ENCODE assay signal across 22 cellular contexts in the genomic region with DNA sequence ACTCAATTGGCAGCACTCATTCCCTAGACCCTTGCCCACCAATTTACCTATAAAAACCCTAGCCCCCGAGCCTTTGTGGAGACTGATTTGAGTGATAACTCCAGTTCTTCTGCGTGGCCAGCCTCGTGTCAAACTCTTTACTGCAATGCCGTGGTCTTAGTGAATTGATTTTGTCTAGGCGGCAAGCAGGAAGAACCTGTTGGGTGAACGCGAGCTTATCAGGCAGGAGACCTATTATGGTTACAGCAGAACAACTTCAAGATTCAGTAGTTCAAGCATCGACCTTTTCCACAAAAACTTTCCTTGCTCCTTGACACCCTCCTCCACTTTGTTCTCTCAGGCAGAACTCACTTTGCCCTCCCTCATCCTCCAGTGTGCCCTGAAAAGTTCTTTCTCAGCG. TPM values are rescaled to one million over a fixed set of nuclear protein-coding genes. Genes with fewer than 3 reads are reported as not detected.
DNase-seq lines count a peak whose midpoint lies in the region; ATAC-seq, FAIRE-seq and TF ChIP-seq lines count a peak whose summit lies in the region.
"Had no signal": no experiment of that assay in that cellular context is flagged by ENCODE, and none has a peak within 500 bp of the region (broad histone marks: within the 10 kb centered on the region; RNA-seq: fewer than 3 reads in every experiment).

No MANE protein-coding gene starts in this region.

- H4K20me1 ChIP-seq in K562 (replicated peaks; ENCODE audit: control insufficient read depth, insufficient read depth, low read length), result no peaks in the 10 kb centered on the region

- no peak for TF ChIP-seq POLR2A in K562 (conservative IDR thresholded peaks at IDR 0.05)
- no peak for TF ChIP-seq POLR2A in thyroid gland (IDR thresholded peaks at IDR 0.05)

- TF ChIP-seq RAD21 in K562 (CRISPR knock-in tag; conservative IDR thresholded peaks at IDR 0.05 in 1 of 2, IDR thresholded peaks at IDR 0.05 in 1 of 2), result no peak

- H3K27ac ChIP-seq in K562 (ENCODE audit: extremely low read depth, low read depth, low read length), result no peak overlapping the region
- H3K27ac ChIP-seq in thyroid gland, result no peak overlapping the region
- H3K27ac ChIP-seq in mesendoderm (ENCODE audit: low read depth, low read length), result no peak overlapping the region

- ATAC-seq in K562 (no peak), HG02840 (IDR thresholded peaks at IDR 0.05; ENCODE audit: low FRiP score, unreplicated experiment) (no peak), GM21717 (IDR thresholded peaks at IDR 0.05; ENCODE audit: unreplicated experiment) (no peak)
- ATAC-seq: GM12878, GM23338 had no signal

- intact Hi-C loops in K562 (cut with micrococcal nuclease) (no loop called here), thyroid gland (cut with DNase I) (no loop called here)

- H3K4me2 ChIP-seq in K562 (ENCODE audit: insufficient read depth, low read length) (no peak overlapping the region), mesendoderm (ENCODE audit: low read length) (no peak overlapping the region)
- H3K4me2 ChIP-seq: GM23338 had no signal

- H3K79me1 ChIP-seq in mesendoderm (ENCODE audit: low read length), result no peaks in the 10 kb centered on the region

- H3K27me3 ChIP-seq in K562 (ENCODE audit: control insufficient read depth in 2 of 2, insufficient read depth in 2 of 2, low read length in 2 of 2), result no peaks in the 10 kb centered on the region
- H3K27me3 ChIP-seq in thyroid gland, result no peaks in the 10 kb centered on the region
- no peaks in the 10 kb centered on the region for H3K27me3 ChIP-seq in mesendoderm (ENCODE audit: insufficient read depth, low read length, poor library complexity)

- no peak overlapping the region for H2BK5ac ChIP-seq in mesendoderm (ENCODE audit: low read length)

- no peak overlapping the region for H2AK5ac ChIP-seq in mesendoderm (ENCODE audit: low read length)

- peak overlapping the region; percentile 48; the same call in 1 of the 2 replicates for H2AFZ ChIP-seq in K562 (ENCODE audit: low read depth, low read length)
- H2AFZ ChIP-seq: GM23338 had no signal

- H4K5ac ChIP-seq in mesendoderm (ENCODE audit: low read length), result no peak overlapping the region

- H3K23ac ChIP-seq in mesendoderm (ENCODE audit: low read length), result no peak overlapping the region

- TF ChIP-seq CTCF in K562 (IDR thresholded peaks at IDR 0.05 in 2 of 3, conservative IDR thresholded peaks at IDR 0.05 in 1 of 3; ENCODE audit: insufficient read depth in 2 of 3, low read depth in 1 of 3, low read length in 3 of 3), result no peak
- TF ChIP-seq CTCF in thyroid gland (IDR thresholded peaks at IDR 0.05), result no peak

- H3K79me2 ChIP-seq in K562 (ENCODE audit: control insufficient read depth, insufficient read depth, low read length) (no peaks in the 10 kb centered on the region), mesendoderm (ENCODE audit: control insufficient read depth, insufficient read depth, low read length) (no peaks in the 10 kb centered on the region)

- H3K9me1 ChIP-seq in K562 (ENCODE audit: control insufficient read depth, insufficient read depth, low read length), result no peaks in the 10 kb centered on the region

- DNase-seq in ELF-1 (ENCODE audit: low read depth, low spot score) (peak; percentile 23), K562 (ENCODE audit: extremely low read depth in 1 of 4, low spot score in 3 of 4) (no peak), mucosa of gallbladder (ENCODE audit: low spot score) (peak; percentile 74), thyroid gland (peak; percentile 15 to 22), mesendoderm (no peak)
- DNase-seq: C1 segment of cervical spinal cord; CD4-positive, alpha-beta memory T cell; COR-L47; DMS153; DND-41; GDM1; HFFc6 had no signal

- H3K9me3 ChIP-seq in K562 (replicated peaks; ENCODE audit: control insufficient read depth, insufficient read depth, low read depth, low read length), result no peaks in the 10 kb centered on the region
- H3K9me3 ChIP-seq in thyroid gland, result no peaks in the 10 kb centered on the region
- H3K9me3 ChIP-seq: HAP-1 had no signal

- CTCF ChIA-PET in K562 (lab: Yijun Ruan, JAX; ENCODE audit: low intra/inter-chr PET ratio), result no interaction called here

- 41% methylated on average over 9 of the region's 9 CpGs for WGBS in K562 (ENCODE audit: insufficient coverage, low coverage, missing lambda C conversion rate)
- 36 to 56% methylated on average over 9 of the region's 9 CpGs for WGBS in thyroid gland, 2 donors
- WGBS in mesendoderm (ENCODE audit: extremely low coverage, insufficient coverage, low lambda C conversion rate), result no CpG with 5 or more reads among the region's 9 CpGs

- no TSS peak for BruUV-seq in K562 (replicated peaks; lab: Mats Ljungman, UMichigan)

- H4K8ac ChIP-seq in mesendoderm (ENCODE audit: low read depth, low read length), result no peak overlapping the region

- POLR2A ChIA-PET in K562 (lab: Yijun Ruan, JAX), result interaction anchor here (0.6 to 3.0 kb wide), 3 partner anchors 15 to 346 kb away, joined by 3 to 14 read pairs (median 4); a partner anchor contains a TSS

- H3K4ac ChIP-seq in mesendoderm (ENCODE audit: low read depth, low read length), result no peak overlapping the region

- H3K4me1 ChIP-seq in K562 (replicated peaks in 1 of 2; ENCODE audit: control insufficient read depth in 2 of 2, insufficient read depth in 2 of 2, low read length in 2 of 2) (peaks cover 7 to 14% of the 10 kb centered on the region in 2 experiments; a peak in 4 of 5 replicates), thyroid gland (no peaks in the 10 kb centered on the region), mesendoderm (ENCODE audit: control insufficient read depth, low read depth, low read length) (peaks cover 2% of the 10 kb centered on the region)
- H3K4me1 ChIP-seq: HAP-1 had no signal

- no peak overlapping the region for H3K18ac ChIP-seq in mesendoderm (ENCODE audit: low read length)

- no peak overlapping the region for H3K9ac ChIP-seq in K562 (ENCODE audit: insufficient read depth in 1 of 2, low read depth in 2 of 2, low read length in 2 of 2)
- no peak overlapping the region for H3K9ac ChIP-seq in mesendoderm (ENCODE audit: low read length)

- FAIRE-seq in K562 (lab: Jason Lieb, UNC), result no peak
- FAIRE-seq: GM12878, GM19239, H54 had no signal

- in situ Hi-C loops in K562 (cut with MboI), result no loop called here

- H3K56ac ChIP-seq in mesendoderm (ENCODE audit: low read length), result no peak overlapping the region

- H3K36me3 ChIP-seq in K562 (ENCODE audit: control insufficient read depth, insufficient read depth, low read length), result no peaks in the 10 kb centered on the region
- H3K36me3 ChIP-seq in thyroid gland, result no peaks in the 10 kb centered on the region
- H3K36me3 ChIP-seq in mesendoderm (ENCODE audit: control insufficient read depth, insufficient read depth, low read length), result no peaks in the 10 kb centered on the region
- H3K36me3 ChIP-seq: HAP-1 had no signal

- H2BK15ac ChIP-seq in mesendoderm (replicated peaks; ENCODE audit: low read depth), result no peak overlapping the region

- TF ChIP-seq EP300 in K562 (IDR thresholded peaks at IDR 0.05; ENCODE audit: low read length), result no peak

- H2BK120ac ChIP-seq in mesendoderm (ENCODE audit: low read depth, low read length), result no peak overlapping the region

- H3K4me3 ChIP-seq in K562 (no peak overlapping the region), thyroid gland (replicated peaks in 1 of 3) (no peak overlapping the region), mesendoderm (ENCODE audit: low read length) (no peak overlapping the region)
- H3K4me3 ChIP-seq: GM12878, GM23338, HAP-1 had no signal

RNA-seq across cellular contexts. Expression of a gene that starts 12.2 kb away (rescaled TPM):
- 0.28 TPM in 1 of 2 replicates, not detected in the other for total RNA-seq in K562 (2011; cell fraction: chromatin; rRNA removed; ENCODE audit: low replicate concordance)
- 0.53 TPM in 1 of 2 replicates, not detected in the other for total RNA-seq in K562 (2011; cell fraction: nucleolus; rRNA removed)
- total RNA-seq in K562 (2011; cell fraction: nucleoplasm; rRNA removed), result not detected in 2 replicates
- total RNA-seq in K562 (2014; rRNA removed), result not detected in 2 replicates
- total RNA-seq in K562 (2014; rRNA removed; fragmentation: Illumina TruSeq; extraction: Trizol), result 0.18 and 0.32 TPM in 2 replicates
- not detected in 2 replicates for total RNA-seq in K562 (2015; rRNA removed; fragmentation: Illumina TruSeq; extraction: Trizol)
- 0.16 TPM in 1 of 2 replicates, not detected in the other for total RNA-seq in K562 (2021)
- 0.12 and 0.13 TPM in 2 replicates for polyA plus RNA-seq in K562 (2011; rRNA removed)
- polyA plus RNA-seq in K562 (2011; cell fraction: cytosol; rRNA removed), result not detected in 2 replicates
- polyA plus RNA-seq in K562 (2011; cell fraction: nucleus; rRNA removed), result not detected in 2 replicates
- 0.08 and 0.09 TPM in 2 replicates for polyA plus RNA-seq in K562 (2012)
- polyA plus RNA-seq in K562 (2014; fragmentation: Illumina TruSeq; extraction: Trizol), result 0.25 TPM in 1 of 2 replicates, not detected in the other
- under 1 TPM; 0.10 to 0.28 TPM for polyA plus RNA-seq in K562 (2014; fragmentation: Nextera tagmentation; extraction: Ambion mirVana)
- not detected in 2 replicates for polyA plus RNA-seq in K562 (2014; rRNA removed)
- 0.21 TPM in 1 of 2 replicates, not detected in the other for polyA minus RNA-seq in K562 (2011; rRNA and poly(A)+ RNA removed)
- polyA minus RNA-seq in K562 (2011; cell fraction: cytosol; rRNA and poly(A)+ RNA removed), result not detected in 2 replicates
- polyA minus RNA-seq in K562 (2011; cell fraction: nucleus; rRNA and poly(A)+ RNA removed), result not detected in 2 replicates
- total RNA-seq in mucosa of gallbladder, result not detected
- not detected for total RNA-seq in thyroid gland
- polyA plus RNA-seq in mesendoderm (2013, experiment 1 of 2), result not detected
- not detected for polyA plus RNA-seq in mesendoderm (2013, experiment 2 of 2)
- total RNA-seq: A172; A673; CD4-positive, alpha-beta memory T cell; GM12878; GM23338; HFFc6 had no signal
- polyA plus RNA-seq: CD4-positive, alpha-beta memory T cell; GM12878; GM23338 had no signal

RNA-seq across cellular contexts. Expression of a gene that starts 14.7 kb away (rescaled TPM):
- total RNA-seq in K562 (2011; cell fraction: chromatin; rRNA removed; ENCODE audit: low replicate concordance), result 270 and 331 TPM in 2 replicates
- total RNA-seq in K562 (2011; cell fraction: nucleolus; rRNA removed), result 218 and 221 TPM in 2 replicates
- total RNA-seq in K562 (2011; cell fraction: nucleoplasm; rRNA removed), result 322 and 343 TPM in 2 replicates
- total RNA-seq in K562 (2014; rRNA removed) (36.8 and 37.9 TPM in 2 replicates), K562 (2014; rRNA removed; fragmentation: Illumina TruSeq; extraction: Trizol) (77.2 and 88.2 TPM in 2 replicates), K562 (2015; rRNA removed; fragmentation: Illumina TruSeq; extraction: Trizol) (67.3 and 75.1 TPM in 2 replicates), K562 (2021) (68.9 and 76.6 TPM in 2 replicates), mucosa of gallbladder (18.9 TPM), thyroid gland (10 to 100 TPM; 19.5 to 28.0 (median 24.5) TPM)
- polyA plus RNA-seq in K562 (2011; rRNA removed) (116 and 182 TPM in 2 replicates), K562 (2014; fragmentation: Illumina TruSeq; extraction: Trizol) (72.4 and 88.5 TPM in 2 replicates), K562 (2014; fragmentation: Nextera tagmentation; extraction: Ambion mirVana) (10 to 100 TPM; 74.6 to 82.1 TPM), K562 (2014; rRNA removed) (42.7 and 48.0 TPM in 2 replicates)
- 94.0 and 167 TPM in 2 replicates for polyA plus RNA-seq in K562 (2011; cell fraction: cytosol; rRNA removed)
- polyA plus RNA-seq in K562 (2011; cell fraction: nucleus; rRNA removed), result 68.4 and 102 TPM in 2 replicates
- polyA plus RNA-seq in K562 (2012), result 42.4 and 74.7 TPM in 2 replicates
- polyA minus RNA-seq in K562 (2011; rRNA and poly(A)+ RNA removed), result 281 and 305 TPM in 2 replicates
- polyA minus RNA-seq in K562 (2011; cell fraction: cytosol; rRNA and poly(A)+ RNA removed), result 102 TPM in 2 replicates
- polyA minus RNA-seq in K562 (2011; cell fraction: nucleus; rRNA and poly(A)+ RNA removed), result 57.1 and 129 TPM in 2 replicates
- polyA plus RNA-seq in mesendoderm (2013, experiment 1 of 2), result 35.0 TPM
- 31.3 TPM for polyA plus RNA-seq in mesendoderm (2013, experiment 2 of 2)

RNA-seq across cellular contexts. Expression of a gene that starts 46.8 kb away (rescaled TPM):
- 0.28 and 0.65 TPM in 2 replicates for total RNA-seq in K562 (2011; cell fraction: chromatin; rRNA removed; ENCODE audit: low replicate concordance)
- not detected in 2 replicates for total RNA-seq in K562 (2011; cell fraction: nucleolus; rRNA removed)
- 0.46 TPM in 1 of 2 replicates, not detected in the other for total RNA-seq in K562 (2011; cell fraction: nucleoplasm; rRNA removed)
- 0.24 TPM in 1 of 2 replicates, not detected in the other for total RNA-seq in K562 (2014; rRNA removed)
- not detected in 2 replicates for total RNA-seq in K562 (2014; rRNA removed; fragmentation: Illumina TruSeq; extraction: Trizol)
- total RNA-seq in K562 (2015; rRNA removed; fragmentation: Illumina TruSeq; extraction: Trizol), result not detected in 2 replicates
- 0.84 and 1.2 TPM in 2 replicates for total RNA-seq in K562 (2021)
- polyA plus RNA-seq in K562 (2011; rRNA removed), result 0.11 TPM in 1 of 2 replicates, not detected in the other
- not detected in 2 replicates for polyA plus RNA-seq in K562 (2011; cell fraction: cytosol; rRNA removed)
- polyA plus RNA-seq in K562 (2011; cell fraction: nucleus; rRNA removed), result 0.15 and 0.37 TPM in 2 replicates
- 0.18 TPM in 1 of 2 replicates, not detected in the other for polyA plus RNA-seq in K562 (2012)
- polyA plus RNA-seq in K562 (2014; fragmentation: Illumina TruSeq; extraction: Trizol), result 0.09 TPM in 1 of 2 replicates, not detected in the other
- polyA plus RNA-seq in K562 (2014; fragmentation: Nextera tagmentation; extraction: Ambion mirVana), result under 1 TPM in 1 of 2 experiments, not detected in 1; 0.04 TPM
- 0.05 and 0.20 TPM in 2 replicates for polyA plus RNA-seq in K562 (2014; rRNA removed)
- not detected in 2 replicates for polyA minus RNA-seq in K562 (2011; rRNA and poly(A)+ RNA removed)
- polyA minus RNA-seq in K562 (2011; cell fraction: cytosol; rRNA and poly(A)+ RNA removed), result not detected in 2 replicates
- not detected in 2 replicates for polyA minus RNA-seq in K562 (2011; cell fraction: nucleus; rRNA and poly(A)+ RNA removed)
- 3.3 TPM for total RNA-seq in mucosa of gallbladder
- not detected for total RNA-seq in thyroid gland
- 0.10 TPM for polyA plus RNA-seq in mesendoderm (2013, experiment 1 of 2)
- 0.06 TPM for polyA plus RNA-seq in mesendoderm (2013, experiment 2 of 2)
- total RNA-seq: A172; CD4-positive, alpha-beta memory T cell; GM23338; HFFc6 had no signal
- polyA plus RNA-seq: BJ; CD4-positive, alpha-beta memory T cell; GM23338 had no signal

Comparison
In these comparisons a context has a peak if more than half of its experiments do, and no peak if none do; other contexts are left out.
1. DNase-seq: peak in ELF-1 (single experiment), mucosa of gallbladder (single experiment) and thyroid gland (2 of 2); none in K562 (0 of 4) and mesendoderm (single experiment).